22 cellular contexts compared by ENCODE assay signal in the genomic region with DNA sequence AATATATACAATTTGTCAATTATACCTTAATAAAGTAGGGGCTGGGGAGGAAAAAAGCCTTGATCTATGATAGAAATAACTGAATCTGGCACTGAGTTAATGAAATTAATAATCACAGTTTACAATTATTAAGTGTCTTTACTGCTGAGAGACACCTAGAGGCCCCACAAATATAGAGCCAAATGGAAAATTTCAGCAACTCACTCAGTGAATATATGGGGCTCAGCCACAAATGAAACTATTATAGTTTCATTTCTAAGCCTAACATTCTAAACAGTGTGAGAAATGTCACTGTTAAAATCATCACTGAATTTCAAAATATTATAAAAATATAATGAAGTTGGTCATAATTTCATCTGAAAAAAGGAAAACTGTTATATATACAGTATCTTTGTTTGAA.
"Had no signal": no experiment of that assay in that cellular context is flagged by ENCODE, and none has a peak within 500 bp of the region (broad histone marks: within the 10 kb centered on the region; RNA-seq: fewer than 3 reads in every experiment).

No MANE protein-coding gene starts in this region.

- FAIRE-seq: islet of Langerhans, pancreas had no signal

- H3K36me3 ChIP-seq: pancreas had no signal

- H3K27me3 ChIP-seq: esophagus squamous epithelium, heart left ventricle, neutrophil, pancreas, right atrium auricular region, spleen, upper lobe of left lung had no signal

- H3K9me3 ChIP-seq: esophagus squamous epithelium, heart left ventricle, neutrophil, pancreas, psoas muscle, right atrium auricular region, spleen, upper lobe of left lung had no signal

- ATAC-seq: activated CD4-positive, CD25-positive, alpha-beta regulatory T cell treated with anti-CD3 and anti-CD28 coated beads, Interleukin-2, amount 50 U/mL, for 24 hours; heart left ventricle; left colon; pancreas; stimulated activated naive CD8-positive, alpha-beta T cell treated with anti-CD3 and anti-CD28 coated beads, Interleukin-15, Interleukin-2, amounts not matched to agents 100 U/mL and 50 U/mL, for 24 hours had no signal

- H3K4me3 ChIP-seq: coronary artery, esophagus squamous epithelium, heart left ventricle, pancreas, psoas muscle, right atrium auricular region, spleen, upper lobe of left lung had no signal

- H3K27ac ChIP-seq: coronary artery, esophagus squamous epithelium, heart left ventricle, neutrophil, pancreas, psoas muscle, right atrium auricular region, spleen, upper lobe of left lung, VCaP had no signal

- H3K4me1 ChIP-seq: esophagus squamous epithelium, pancreas, psoas muscle, spleen, upper lobe of left lung had no signal

- DNase-seq: activated CD4-positive, alpha-beta memory T cell treated with anti-CD3 and anti-CD28 coated beads, Interleukin-2, amount 10 ng/mL, durations not matched to agents 7 days and 5 days; activated CD4-positive, alpha-beta T cell treated with anti-CD3 and anti-CD28 coated beads, Interleukin-2, amount 10 ng/mL, durations not matched to agents 24 days and 14 days; activated effector memory CD4-positive, alpha-beta T cell treated with anti-CD3 and anti-CD28 coated beads, Interleukin-2, amount 50 U/mL, for 16 hours; activated naive CD4-positive, alpha-beta T cell treated with anti-CD3 and anti-CD28 coated beads, Interleukin-2, amount 10 ng/mL, durations not matched to agents 7 days and 5 days; amygdala; cerebellar nuclear complex; endodermal cell; esophagus squamous epithelium; heart left ventricle; left colon; pancreas; psoas muscle; spleen; stimulated activated CD4-positive, alpha-beta T cell treated with anti-CD3 and anti-CD28 coated beads, Interleukin-4, amount 100 ng/mL, for 24 hours; stimulated activated naive CD8-positive, alpha-beta T cell treated with anti-CD3 and anti-CD28 coated beads, Interleukin-15, Interleukin-2, amounts not matched to agents 100 U/mL and 50 U/mL, for 24 hours; upper lobe of left lung had no signal
